Comparison of ENCODE assay signal across 17 cellular contexts in the genomic region with DNA sequence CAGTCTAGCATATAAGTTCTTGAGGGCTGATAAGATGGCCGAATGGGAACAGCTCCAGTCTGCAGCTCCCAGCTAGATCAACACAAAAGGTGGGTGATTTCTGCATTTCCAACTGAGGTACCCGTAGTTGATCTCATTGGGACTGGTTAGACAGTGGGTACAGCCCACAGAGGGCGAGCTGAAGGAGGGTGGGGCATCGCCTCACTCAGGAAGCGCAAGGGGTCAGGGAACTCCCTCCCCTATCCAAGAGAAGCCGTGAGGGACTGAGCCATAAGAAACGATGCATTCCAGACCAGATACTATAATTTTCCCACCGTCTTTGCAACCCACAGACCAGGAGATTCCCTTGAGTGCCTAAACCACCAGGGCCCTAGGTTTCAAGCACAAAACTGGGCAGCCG.
DNase-seq lines count a peak whose midpoint lies in the region; ATAC-seq and TF ChIP-seq lines count a peak whose summit lies in the region.
"Had no signal": no experiment of that assay in that cellular context is flagged by ENCODE, and none has a peak within 500 bp of the region (broad histone marks: within the 10 kb centered on the region; RNA-seq: fewer than 3 reads in every experiment).

No MANE protein-coding gene starts in this region.

- no peaks in the 10 kb centered on the region for H3K36me3 Mint-ChIP-seq in stimulated activated effector memory CD8-positive, alpha-beta T cell treated with anti-CD3 and anti-CD28 coated beads, Interleukin-12 subunit alpha, Interleukin-12 subunit beta, amount 100 ng/mL, for 72 hours
- no peaks in the 10 kb centered on the region for H3K36me3 Mint-ChIP-seq in Calu3 (ENCODE audit: insufficient read depth, unreplicated experiment)
- H3K36me3 Mint-ChIP-seq: IgD-negative memory B cell had no signal

- intact Hi-C loops in Calu3 (cut with micrococcal nuclease; ENCODE audit: unreplicated experiment), result no loop called here

- no peak overlapping the region for H3K27ac Mint-ChIP-seq in stimulated activated effector memory CD8-positive, alpha-beta T cell treated with anti-CD3 and anti-CD28 coated beads, Interleukin-12 subunit alpha, Interleukin-12 subunit beta, amount 100 ng/mL, for 72 hours
- H3K27ac Mint-ChIP-seq in Calu3 (ENCODE audit: unreplicated experiment), result no peak overlapping the region
- H3K27ac Mint-ChIP-seq: IgD-negative memory B cell had no signal

- no peak overlapping the region for H3K4me3 Mint-ChIP-seq in stimulated activated effector memory CD8-positive, alpha-beta T cell treated with anti-CD3 and anti-CD28 coated beads, Interleukin-12 subunit alpha, Interleukin-12 subunit beta, amount 100 ng/mL, for 72 hours
- H3K4me3 Mint-ChIP-seq in Calu3 (ENCODE audit: low read depth, unreplicated experiment), result no peak overlapping the region
- H3K4me3 Mint-ChIP-seq: IgD-negative memory B cell had no signal

- peaks cover 15% of the 10 kb centered on the region for H3K4me1 ChIP-seq in KMS-11 (ENCODE audit: low read depth, poor library complexity, severe bottlenecking)
- H3K4me1 ChIP-seq in osteoblast (ENCODE audit: insufficient read depth, low read length), result no peaks in the 10 kb centered on the region

- H3K79me2 ChIP-seq in KMS-11 (ENCODE audit: insufficient read depth, low read depth) (no peaks in the 10 kb centered on the region), osteoblast (ENCODE audit: insufficient read depth, low read length) (no peaks in the 10 kb centered on the region)

- CTCF ChIA-PET in Calu3 (lab: Charles Lee), result no interaction called here

- H3K4me1 Mint-ChIP-seq in stimulated activated effector memory CD8-positive, alpha-beta T cell treated with anti-CD3 and anti-CD28 coated beads, Interleukin-12 subunit alpha, Interleukin-12 subunit beta, amount 100 ng/mL, for 72 hours, result no peaks in the 10 kb centered on the region
- H3K4me1 Mint-ChIP-seq in Calu3 (ENCODE audit: low read depth, unreplicated experiment), result no peaks in the 10 kb centered on the region
- H3K4me1 Mint-ChIP-seq: IgD-negative memory B cell had no signal

- H3K27me3 Mint-ChIP-seq in Calu3 (ENCODE audit: unreplicated experiment), result no peaks in the 10 kb centered on the region
- H3K27me3 Mint-ChIP-seq: IgD-negative memory B cell had no signal

- no peaks in the 10 kb centered on the region for H3K9me3 ChIP-seq in osteoblast (ENCODE audit: low read depth, low read length)

- BruUV-seq in Calu3 (replicated peaks; lab: Mats Ljungman, UMichigan), result no TSS peak

- no peak overlapping the region for H3K4me3 ChIP-seq in KMS-11 (IDR thresholded peaks at IDR 0.05; ENCODE audit: insufficient read depth, low read depth, low read length)
- H3K4me3 ChIP-seq in osteoblast (ENCODE audit: insufficient read depth, low read length), result peak overlapping the region; percentile 42

- peak overlapping the region; percentile 75 for H3K27ac ChIP-seq in KMS-11
- no peak overlapping the region for H3K27ac ChIP-seq in osteoblast (ENCODE audit: low read depth, low read length)
- H3K27ac ChIP-seq: HL-60 had no signal

- DNase-seq in DMS79 treated with DMSO at 0.1 percent for 48 hours (lab: John Stamatoyannopoulos, UW) (peak; percentile 0), astrocyte of the hippocampus (ENCODE audit: low read depth, low spot score) (peak; percentile 2), osteoblast (ENCODE audit: insufficient read length, low spot score, missing footprints) (no peak), left lobe of liver (ENCODE audit: low spot score) (no peak), Calu3 (no peak)
- DNase-seq in stimulated activated effector memory CD8-positive, alpha-beta T cell treated with anti-CD3 and anti-CD28 coated beads, Interleukin-12 subunit alpha, Interleukin-12 subunit beta, amount 100 ng/mL, for 72 hours (ENCODE audit: low spot score in 2 of 2), result no peak
- DNase-seq: DMS 273 treated with DMSO at 0.1 percent for 48 hours; MV-4-11; NCI-H2029 treated with DMSO at 0.1 percent for 48 hours; NCI-H524 treated with DMSO at 0.1 percent for 48 hours; NK-92 treated with Interleukin-12 subunit alpha and Interleukin-12 subunit beta, amount 100 ng/mL, for 24 hours; SIG-M5 had no signal

- peaks cover 5% of the 10 kb centered on the region for H3K9me3 Mint-ChIP-seq in stimulated activated effector memory CD8-positive, alpha-beta T cell treated with anti-CD3 and anti-CD28 coated beads, Interleukin-12 subunit alpha, Interleukin-12 subunit beta, amount 100 ng/mL, for 72 hours
- H3K9me3 Mint-ChIP-seq in Calu3 (ENCODE audit: low read depth, unreplicated experiment), result peaks cover 10% of the 10 kb centered on the region

- H3K36me3 ChIP-seq in KMS-11 (ENCODE audit: insufficient read depth), result no peaks in the 10 kb centered on the region
- H3K36me3 ChIP-seq in osteoblast (ENCODE audit: insufficient read depth, low read length), result no peaks in the 10 kb centered on the region

- H2AFZ ChIP-seq in KMS-11 (ENCODE audit: low read depth) (peak overlapping the region; percentile 73), osteoblast (ENCODE audit: low read length) (peak overlapping the region; percentile 40)

- H3K4me2 ChIP-seq in KMS-11 (peak overlapping the region; percentile 41; the same call in 1 of the 2 replicates), osteoblast (ENCODE audit: insufficient read depth, low read length) (peak overlapping the region; percentile 62)

- H4K20me1 ChIP-seq in KMS-11 (ENCODE audit: insufficient read depth), result no peaks in the 10 kb centered on the region
- H4K20me1 ChIP-seq in osteoblast (ENCODE audit: insufficient read depth, low read length), result no peaks in the 10 kb centered on the region

- peak overlapping the region; percentile 61; the same call in 1 of the 2 replicates for H3K9ac ChIP-seq in KMS-11

- TF ChIP-seq CTCF in KMS-11 (conservative IDR thresholded peaks at IDR 0.05; ENCODE audit: low read depth, low read length) (no peak), osteoblast (IDR thresholded peaks at IDR 0.05; ENCODE audit: extremely low read depth, low read depth, low read length) (no peak), Calu3 (IDR thresholded peaks at IDR 0.05; ENCODE audit: unreplicated experiment) (no peak)

- ATAC-seq in GM19463 (IDR thresholded peaks at IDR 0.05; ENCODE audit: unreplicated experiment) (no peak), left lobe of liver (no peak)
- no peak for ATAC-seq in stimulated activated effector memory CD8-positive, alpha-beta T cell treated with anti-CD3 and anti-CD28 coated beads, Interleukin-12 subunit alpha, Interleukin-12 subunit beta, amount 100 ng/mL, for 72 hours
- ATAC-seq: HCT116 had no signal

- no peaks in the 10 kb centered on the region for H3K27me3 ChIP-seq in KMS-11 (ENCODE audit: insufficient read depth, low read depth)
- no peaks in the 10 kb centered on the region for H3K27me3 ChIP-seq in osteoblast (ENCODE audit: insufficient read depth, low read length)

Comparison
In these comparisons a context has a peak if more than half of its experiments do, and no peak if none do; other contexts are left out.
1. DNase-seq: peak in DMS79 treated with DMSO at 0.1 percent for 48 hours (single experiment) and astrocyte of the hippocampus (single experiment); none in osteoblast (single experiment), stimulated activated effector memory CD8-positive, alpha-beta T cell treated with anti-CD3 and anti-CD28 coated beads, Interleukin-12 subunit alpha, Interleukin-12 subunit beta, amount 100 ng/mL, for 72 hours (0 of 2), left lobe of liver (single experiment) and Calu3 (single experiment).